ENCODE assay signal across 23 cellular contexts in the genomic region with DNA sequence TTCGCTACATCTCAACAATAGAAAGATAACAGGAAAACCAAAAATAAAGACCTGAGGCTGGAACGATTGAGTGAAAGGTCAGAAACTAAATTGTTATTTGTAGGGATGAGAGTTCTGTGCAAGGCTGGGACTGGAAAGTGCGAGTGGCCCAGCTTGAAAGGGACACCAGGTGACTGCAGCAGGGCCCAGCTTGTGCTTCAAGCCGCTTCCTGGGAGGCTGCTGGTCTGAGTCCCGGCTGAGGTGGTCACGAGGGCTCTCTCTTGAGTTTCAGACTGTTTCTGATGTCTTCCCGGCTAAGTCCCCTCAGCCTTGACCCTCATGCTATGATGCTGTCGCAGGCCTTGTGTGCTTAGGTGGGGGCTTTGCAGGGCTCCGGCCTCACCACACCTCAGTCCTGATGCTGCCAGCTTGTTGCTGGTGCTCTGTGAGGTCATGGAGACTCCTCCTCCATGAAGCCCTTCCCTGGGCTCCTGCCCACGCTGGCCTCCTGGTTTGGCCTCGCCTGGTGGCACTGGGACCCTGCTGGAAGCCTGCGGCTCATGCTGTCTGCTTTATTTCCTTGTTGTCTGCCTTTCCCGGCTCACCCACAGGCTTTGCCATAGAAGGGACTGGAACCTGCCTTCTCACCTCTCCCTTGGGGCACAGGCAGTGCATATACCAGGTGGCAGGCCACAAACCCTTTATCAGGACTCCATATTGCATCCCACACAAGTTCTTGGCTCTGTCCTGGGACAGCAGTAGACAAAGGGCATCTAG. TPM values are rescaled to one million over a fixed set of nuclear protein-coding genes. Genes with fewer than 3 reads are reported as not detected.
DNase-seq lines count a peak whose midpoint lies in the region; ATAC-seq, FAIRE-seq and TF ChIP-seq lines count a peak whose summit lies in the region.
"Had no signal": no experiment of that assay in that cellular context is flagged by ENCODE, and none has a peak within 500 bp of the region (broad histone marks: within the 10 kb centered on the region; RNA-seq: fewer than 3 reads in every experiment).

No MANE protein-coding gene starts in this region.

- H3K4me3 Mint-ChIP-seq in stimulated activated naive B cell treated with anti-CD40 and anti-IgM and Interleukin-4, amounts not matched to agents 10 μg/mL and 1 μg/mL and 100 μg/mL, for 72 hours, result no peak overlapping the region
- no peak overlapping the region for H3K4me3 Mint-ChIP-seq in endothelial cell (ENCODE audit: unreplicated experiment)
- H3K4me3 Mint-ChIP-seq: CD14-positive monocyte, memory B cell had no signal

- in situ Hi-C loops in HepG2 (cut with HindIII; ENCODE audit: extremely low pct_ligation_motif_present, low pct_unique_long_range_greater_than_20kb) (no loop called here), Panc1 (cut with HindIII; ENCODE audit: low pct_unique_long_range_greater_than_20kb, low sequenced_read_pairs) (no loop called here), mammary epithelial cell (cut with MboI; ENCODE audit: low sequenced_read_pairs in 2 of 2) (loop anchor here in 1 of 2 donors (25.0 kb wide), 1 partner anchor 294 kb away; a partner anchor contains a TSS)

- no peak for ATAC-seq in HepG2
- no peak for ATAC-seq in right lobe of liver
- ATAC-seq in Panc1, result peak; percentile 3; the same call in 1 of the 2 replicates
- no peak for ATAC-seq in stimulated activated naive B cell treated with anti-CD40 and anti-IgM and Interleukin-4, amounts not matched to agents 10 μg/mL and 1 μg/mL and 100 μg/mL, for 72 hours (replicated peaks)
- ATAC-seq: sciatic nerve had no signal

- H3K4me1 Mint-ChIP-seq in stimulated activated naive B cell treated with anti-CD40 and anti-IgM and Interleukin-4, amounts not matched to agents 10 μg/mL and 1 μg/mL and 100 μg/mL, for 72 hours, result peaks cover 12 to 17% of the 10 kb centered on the region in 2 donors
- H3K4me1 Mint-ChIP-seq in endothelial cell (ENCODE audit: unreplicated experiment), result peaks cover 28% of the 10 kb centered on the region

- no peak overlapping the region for H2AFZ ChIP-seq in HepG2 (ENCODE audit: low read length)
- no peak overlapping the region for H2AFZ ChIP-seq in mammary epithelial cell (ENCODE audit: low read depth, low read length)

- peak overlapping the region; percentile 34 for H3K27ac Mint-ChIP-seq in stimulated activated naive B cell treated with anti-CD40 and anti-IgM and Interleukin-4, amounts not matched to agents 10 μg/mL and 1 μg/mL and 100 μg/mL, for 72 hours
- H3K27ac Mint-ChIP-seq in endothelial cell (ENCODE audit: unreplicated experiment), result no peak overlapping the region
- H3K27ac Mint-ChIP-seq: memory B cell had no signal

- H4K20me1 ChIP-seq in HepG2 (ENCODE audit: insufficient read depth, low read length) (no peaks in the 10 kb centered on the region), mammary epithelial cell (ENCODE audit: insufficient read depth, low read length) (no peaks in the 10 kb centered on the region)

- H3K9ac ChIP-seq in HepG2 (ENCODE audit: insufficient read depth, low read depth, low read length), result no peak overlapping the region
- H3K9ac ChIP-seq in iPS-15b (ENCODE audit: low read depth, low read length), result peak overlapping the region; percentile 65
- no peak overlapping the region for H3K9ac ChIP-seq in mammary epithelial cell (ENCODE audit: insufficient read depth, low read length)

- TF ChIP-seq EP300 in HepG2 (IDR thresholded peaks at IDR 0.05; ENCODE audit: low read depth in 2 of 2, low read length in 2 of 2) (no peak), HepG2 (CRISPR knock-in tag; IDR thresholded peaks at IDR 0.05; ENCODE audit: borderline replicate concordance) (no peak)

- TF ChIP-seq RAD21 in HepG2 (CRISPR knock-in tag; IDR thresholded peaks at IDR 0.05), result no peak

- H3K36me3 Mint-ChIP-seq in stimulated activated naive B cell treated with anti-CD40 and anti-IgM and Interleukin-4, amounts not matched to agents 10 μg/mL and 1 μg/mL and 100 μg/mL, for 72 hours, result peaks cover 20 to 36% of the 10 kb centered on the region in 2 donors
- no peaks in the 10 kb centered on the region for H3K36me3 Mint-ChIP-seq in endothelial cell (ENCODE audit: low read depth, unreplicated experiment)

- H3K4me2 ChIP-seq in HepG2 (ENCODE audit: low read depth, low read length), result no peak overlapping the region
- no peak overlapping the region for H3K4me2 ChIP-seq in mammary epithelial cell (ENCODE audit: insufficient read depth, low read depth, low read length)

- TF ChIP-seq POLR2A in HepG2 (IDR thresholded peaks at IDR 0.05; ENCODE audit: insufficient read depth in 1 of 2, low read depth in 2 of 2, low read length in 2 of 2), result no peak
- TF ChIP-seq POLR2A in right lobe of liver (IDR thresholded peaks at IDR 0.05), result no peak

- POLR2A ChIA-PET in HepG2 (lab: Yijun Ruan, JAX) (no interaction called here), Panc1 (lab: Charles Lee) (no interaction called here)

- dilution Hi-C loops in mammary epithelial cell (cut with HindIII; ENCODE audit: low sequenced_read_pairs), result no loop called here

- BruUV-seq in HepG2 (replicated peaks; lab: Mats Ljungman, UMichigan), result no TSS peak
- BruUV-seq in Panc1 (replicated peaks; lab: Mats Ljungman, UMichigan), result no TSS peak
- no TSS peak for BruUV-seq in mammary epithelial cell (replicated peaks; lab: Mats Ljungman, UMichigan)

- FAIRE-seq in HepG2 (lab: Jason Lieb, UNC), result no peak
- FAIRE-seq: G401.6 had no signal

- H3K79me2 ChIP-seq in HepG2 (ENCODE audit: insufficient read depth, low read length), result peaks cover 17% of the 10 kb centered on the region
- peaks cover 28% of the 10 kb centered on the region for H3K79me2 ChIP-seq in mammary epithelial cell (ENCODE audit: insufficient read depth, low read length)

- H3K4me3 ChIP-seq in HepG2 (replicated peaks in 1 of 3; ENCODE audit: insufficient read depth in 1 of 3, low read depth in 2 of 3, low read length in 3 of 3) (no peak overlapping the region), right lobe of liver (no peak overlapping the region), Panc1 (ENCODE audit: low read depth in 2 of 2, low read length in 2 of 2) (no peak overlapping the region), iPS-15b (ENCODE audit: low read depth, low read length) (no peak overlapping the region), mammary epithelial cell (replicated peaks in 1 of 3; ENCODE audit: insufficient read depth in 1 of 3, low read depth in 2 of 3, low read length in 3 of 3) (no peak overlapping the region)
- H3K4me3 ChIP-seq: ovary had no signal

- H3K4me1 ChIP-seq in HepG2 (ENCODE audit: insufficient read depth, low read length) (peaks cover 31% of the 10 kb centered on the region), right lobe of liver (peaks cover 0 to 5% (median 0%) of the 10 kb centered on the region in 4 donors), Panc1 (ENCODE audit: control insufficient read depth, insufficient read depth, low read length) (peaks cover 45% of the 10 kb centered on the region), iPS-15b (ENCODE audit: control insufficient read depth, insufficient read depth, low read length) (peaks cover 6% of the 10 kb centered on the region), mammary epithelial cell (ENCODE audit: insufficient read depth, low read length) (peaks cover 29% of the 10 kb centered on the region)

- WGBS in HepG2 (ENCODE audit: low lambda C conversion rate), result 91% methylated on average over 10 of the region's 13 CpGs
- WGBS in right lobe of liver (ENCODE audit: insufficient coverage, low coverage, low lambda C conversion rate, missing lambda C conversion rate), result 91% methylated on average over 3 of the region's 13 CpGs
- 85% methylated on average over 13 of the region's 13 CpGs for WGBS in mammary epithelial cell (ENCODE audit: low coverage, missing lambda C conversion rate)

- DNase-seq in HepG2 (ENCODE audit: low spot score) (no peak), right lobe of liver (no peak), Panc1 (ENCODE audit: low read depth, low spot score) (no peak), endothelial cell (ENCODE audit: low spot score) (no peak), mammary epithelial cell (no peak)
- no peak for DNase-seq in stimulated activated naive B cell treated with anti-CD40 and anti-IgM and Interleukin-4, amounts not matched to agents 10 μg/mL and 1 μg/mL and 100 μg/mL, for 72 hours
- DNase-seq in activated CD8-positive, alpha-beta memory T cell treated with anti-CD3 and anti-CD28 coated beads for 24 hours, result no peak
- DNase-seq: activated CD4-positive, alpha-beta T cell treated with anti-CD3 and anti-CD28 coated beads for 48 hours; activated gamma-delta T cell; dermis blood vessel endothelial cell; foreskin fibroblast; NCI-H69; ovary; SIG-M5; stimulated activated naive CD4-positive, alpha-beta T cell treated with Interleukin-2 at 50 U/mL for 16 hours; T-helper 1 cell had no signal

- no peaks in the 10 kb centered on the region for H3K9me3 ChIP-seq in HepG2 (ENCODE audit: low read length)
- no peaks in the 10 kb centered on the region for H3K9me3 ChIP-seq in right lobe of liver
- no peaks in the 10 kb centered on the region for H3K9me3 ChIP-seq in Panc1 (ENCODE audit: control insufficient read depth, insufficient read depth, low read depth, low read length)
- H3K9me3 ChIP-seq in iPS-15b (ENCODE audit: control insufficient read depth, insufficient read depth, low read length), result no peaks in the 10 kb centered on the region
- no peaks in the 10 kb centered on the region for H3K9me3 ChIP-seq in mammary epithelial cell (replicated peaks; ENCODE audit: insufficient read depth, low read length)
- H3K9me3 ChIP-seq: ovary had no signal

- H3K27me3 ChIP-seq in HepG2 (ENCODE audit: control insufficient read depth in 1 of 2, insufficient read depth in 2 of 2, low read length in 2 of 2) (peaks cover 2 to 14% of the 10 kb centered on the region in 2 experiments; a peak in 4 of 5 replicates), right lobe of liver (peaks cover 0 to under 1% of the 10 kb centered on the region in 2 donors), Panc1 (ENCODE audit: control insufficient read depth, insufficient read depth, low read length) (no peaks in the 10 kb centered on the region), iPS-15b (ENCODE audit: control insufficient read depth, insufficient read depth, low read length) (peaks cover 2% of the 10 kb centered on the region), mammary epithelial cell (ENCODE audit: insufficient read depth, low read length) (no peaks in the 10 kb centered on the region)
- H3K27me3 ChIP-seq: ovary had no signal

- H3K36me3 ChIP-seq in HepG2 (replicated peaks in 1 of 2; ENCODE audit: control insufficient read depth in 1 of 2, insufficient read depth in 2 of 2, low read length in 2 of 2) (peaks cover 1 to 7% of the 10 kb centered on the region in 2 experiments; a peak in 3 of 5 replicates), right lobe of liver (peaks cover 0 to 11% (median 2%) of the 10 kb centered on the region in 4 donors), Panc1 (ENCODE audit: control insufficient read depth, insufficient read depth, low read length) (peaks cover 10% of the 10 kb centered on the region; the same call in 1 of the 2 replicates), iPS-15b (ENCODE audit: control insufficient read depth, insufficient read depth, low read length) (peaks cover 2% of the 10 kb centered on the region), mammary epithelial cell (ENCODE audit: insufficient read depth, low read length) (peaks cover 4% of the 10 kb centered on the region)
- H3K36me3 ChIP-seq: ovary had no signal

- peaks cover under 1 to 4% of the 10 kb centered on the region in 2 donors for H3K27me3 Mint-ChIP-seq in stimulated activated naive B cell treated with anti-CD40 and anti-IgM and Interleukin-4, amounts not matched to agents 10 μg/mL and 1 μg/mL and 100 μg/mL, for 72 hours
- peaks cover 23% of the 10 kb centered on the region for H3K27me3 Mint-ChIP-seq in endothelial cell (ENCODE audit: unreplicated experiment)
- H3K27me3 Mint-ChIP-seq: memory B cell had no signal

- intact Hi-C loops in HepG2 (cut with micrococcal nuclease; ENCODE audit: unreplicated experiment) (no loop called here), right lobe of liver (cut with DNase I) (no loop called here), Panc1 (cut with micrococcal nuclease; ENCODE audit: unreplicated experiment) (no loop called here), mammary epithelial cell (cut with micrococcal nuclease) (no loop called here)

- H3K9me3 Mint-ChIP-seq in stimulated activated naive B cell treated with anti-CD40 and anti-IgM and Interleukin-4, amounts not matched to agents 10 μg/mL and 1 μg/mL and 100 μg/mL, for 72 hours, result no peaks in the 10 kb centered on the region
- H3K9me3 Mint-ChIP-seq in endothelial cell (ENCODE audit: unreplicated experiment), result no peaks in the 10 kb centered on the region
- H3K9me3 Mint-ChIP-seq: memory B cell had no signal

- no peak for TF ChIP-seq CTCF in HepG2 (CRISPR knock-in tag; IDR thresholded peaks at IDR 0.05)
- no peak for TF ChIP-seq CTCF in right lobe of liver (IDR thresholded peaks at IDR 0.05)
- no peak for TF ChIP-seq CTCF in Panc1 (IDR thresholded peaks at IDR 0.05)
- no peak for TF ChIP-seq CTCF in endothelial cell (IDR thresholded peaks at IDR 0.05; ENCODE audit: unreplicated experiment)
- TF ChIP-seq CTCF in mammary epithelial cell (conservative IDR thresholded peaks at IDR 0.05 in 1 of 2, IDR thresholded peaks at IDR 0.05 in 1 of 2; ENCODE audit: extremely low read depth in 1 of 2, insufficient read depth in 1 of 2, low read depth in 1 of 2, low read length in 2 of 2), result no peak

- CTCF ChIA-PET in HepG2 (lab: Yijun Ruan, JAX; ENCODE audit: low intra/inter-chr PET ratio, low total read pairs) (no interaction called here), Panc1 (lab: Charles Lee) (interaction anchor here (0.5 kb wide), 1 partner anchor 13 kb away, joined by 3 read pairs; no protein-coding TSS in a partner anchor), mammary epithelial cell (lab: Charles Lee; ENCODE audit: low non-redundant PET) (no interaction called here)

- H3K27ac ChIP-seq in HepG2 (ENCODE audit: extremely low read length, insufficient read depth, low read length) (no peak overlapping the region), right lobe of liver (no peak overlapping the region), Panc1 (ENCODE audit: low read length) (peak overlapping the region; percentile 64), mammary epithelial cell (ENCODE audit: insufficient read depth, low read depth, low read length) (no peak overlapping the region)
- H3K27ac ChIP-seq: ovary had no signal

RNA-seq across cellular contexts. Expression of a gene that starts 4.0 kb away (rescaled TPM):
- total RNA-seq in HepG2 (2016; rRNA removed; fragmentation: Illumina TruSeq; extraction: Trizol) (40.5 and 45.9 TPM in 2 replicates), right lobe of liver (10 to 100 TPM; 30.2 to 96.9 (median 72.0) TPM), Panc1 (2021; ENCODE audit: unreplicated experiment) (494 TPM), endothelial cell (ENCODE audit: unreplicated experiment) (163 TPM), mammary epithelial cell (100 to 1,000 TPM in 1 of 2 donors, 10 to 100 TPM in 1; 22.8 to 174 TPM)
- total RNA-seq in HepG2 (2016; cell fraction: cytosol; rRNA removed; fragmentation: Illumina TruSeq; extraction: Trizol; ENCODE audit: low read depth), result 24.1 and 29.2 TPM in 2 replicates
- total RNA-seq in HepG2 (2016; cell fraction: insoluble cytoplasmic fraction; rRNA removed; fragmentation: Illumina TruSeq; extraction: Trizol), result 42.5 and 45.7 TPM in 2 replicates
- 21.9 and 24.3 TPM in 2 replicates for total RNA-seq in HepG2 (2016; cell fraction: membrane; rRNA removed; fragmentation: Illumina TruSeq; extraction: Trizol)
- total RNA-seq in HepG2 (2016; cell fraction: nucleus; rRNA removed; fragmentation: Illumina TruSeq; extraction: Trizol), result 17.5 and 24.3 TPM in 2 replicates
- polyA plus RNA-seq in HepG2 (2011; rRNA removed) (75.9 and 86.5 TPM in 2 replicates), mammary epithelial cell (155 TPM)
- polyA plus RNA-seq in HepG2 (2011; cell fraction: cytosol; rRNA removed), result 96.6 and 104 TPM in 2 replicates
- polyA plus RNA-seq in HepG2 (2011; cell fraction: nucleus; rRNA removed), result 34.4 and 41.3 TPM in 2 replicates
- polyA plus RNA-seq in HepG2 (2012), result 102 and 132 TPM in 2 replicates
- polyA plus RNA-seq in HepG2 (2016; cell fraction: cytosol; fragmentation: Illumina TruSeq; extraction: Trizol; ENCODE audit: low read depth), result 115 and 123 TPM in 2 replicates
- 264 and 272 TPM in 2 replicates for polyA plus RNA-seq in HepG2 (2016; cell fraction: insoluble cytoplasmic fraction; fragmentation: Illumina TruSeq; extraction: Trizol; ENCODE audit: low read depth)
- polyA plus RNA-seq in HepG2 (2016; cell fraction: membrane; fragmentation: Illumina TruSeq; extraction: Trizol; ENCODE audit: low read depth), result 102 and 111 TPM in 2 replicates
- 126 and 133 TPM in 2 replicates for polyA plus RNA-seq in HepG2 (2016; cell fraction: nucleus; fragmentation: Illumina TruSeq; extraction: Trizol; ENCODE audit: insufficient read depth, low read depth)
- 57.6 and 195 TPM in 2 replicates for polyA minus RNA-seq in HepG2 (2011; rRNA and poly(A)+ RNA removed; ENCODE audit: low replicate concordance)
- 20.0 and 34.2 TPM in 2 replicates for polyA minus RNA-seq in HepG2 (2011; cell fraction: cytosol; rRNA and poly(A)+ RNA removed)
- polyA minus RNA-seq in HepG2 (2011; cell fraction: nucleus; rRNA and poly(A)+ RNA removed), result 23.4 and 30.2 TPM in 2 replicates
- polyA plus RNA-seq in Panc1 (2012; ENCODE audit: insufficient read length), result 447 TPM
- 111 TPM for polyA minus RNA-seq in mammary epithelial cell

RNA-seq across cellular contexts. Expression of a gene that starts 4.4 kb away (rescaled TPM):
- total RNA-seq in HepG2 (2016; rRNA removed; fragmentation: Illumina TruSeq; extraction: Trizol) (30.8 and 45.9 TPM in 2 replicates), right lobe of liver (10 to 100 TPM; 11.5 to 22.1 (median 13.1) TPM), Panc1 (2021; ENCODE audit: unreplicated experiment) (64.6 TPM), endothelial cell (ENCODE audit: unreplicated experiment) (34.9 TPM), mammary epithelial cell (10 to 100 TPM; 26.8 to 36.9 TPM)
- total RNA-seq in HepG2 (2016; cell fraction: cytosol; rRNA removed; fragmentation: Illumina TruSeq; extraction: Trizol; ENCODE audit: low read depth), result 6.9 and 8.1 TPM in 2 replicates
- total RNA-seq in HepG2 (2016; cell fraction: insoluble cytoplasmic fraction; rRNA removed; fragmentation: Illumina TruSeq; extraction: Trizol), result 31.8 and 45.0 TPM in 2 replicates
- 15.6 and 16.4 TPM in 2 replicates for total RNA-seq in HepG2 (2016; cell fraction: membrane; rRNA removed; fragmentation: Illumina TruSeq; extraction: Trizol)
- 25.8 TPM in 2 replicates for total RNA-seq in HepG2 (2016; cell fraction: nucleus; rRNA removed; fragmentation: Illumina TruSeq; extraction: Trizol)
- polyA plus RNA-seq in HepG2 (2011; rRNA removed) (18.2 and 24.0 TPM in 2 replicates), mammary epithelial cell (40.5 TPM)
- polyA plus RNA-seq in HepG2 (2011; cell fraction: cytosol; rRNA removed), result 22.4 and 22.6 TPM in 2 replicates
- polyA plus RNA-seq in HepG2 (2011; cell fraction: nucleus; rRNA removed), result 15.8 and 23.5 TPM in 2 replicates
- polyA plus RNA-seq in HepG2 (2012), result 15.2 and 20.1 TPM in 2 replicates
- polyA plus RNA-seq in HepG2 (2016; cell fraction: cytosol; fragmentation: Illumina TruSeq; extraction: Trizol; ENCODE audit: low read depth), result 2.1 and 2.9 TPM in 2 replicates
- 33.3 and 34.6 TPM in 2 replicates for polyA plus RNA-seq in HepG2 (2016; cell fraction: insoluble cytoplasmic fraction; fragmentation: Illumina TruSeq; extraction: Trizol; ENCODE audit: low read depth)
- 7.7 and 8.3 TPM in 2 replicates for polyA plus RNA-seq in HepG2 (2016; cell fraction: membrane; fragmentation: Illumina TruSeq; extraction: Trizol; ENCODE audit: low read depth)
- polyA plus RNA-seq in HepG2 (2016; cell fraction: nucleus; fragmentation: Illumina TruSeq; extraction: Trizol; ENCODE audit: insufficient read depth, low read depth), result 31.4 and 35.8 TPM in 2 replicates
- polyA minus RNA-seq in HepG2 (2011; rRNA and poly(A)+ RNA removed; ENCODE audit: low replicate concordance), result 41.6 and 67.3 TPM in 2 replicates
- polyA minus RNA-seq in HepG2 (2011; cell fraction: cytosol; rRNA and poly(A)+ RNA removed), result 10.7 and 14.6 TPM in 2 replicates
- 14.3 and 20.4 TPM in 2 replicates for polyA minus RNA-seq in HepG2 (2011; cell fraction: nucleus; rRNA and poly(A)+ RNA removed)
- 33.7 TPM for polyA plus RNA-seq in Panc1 (2012; ENCODE audit: insufficient read length)
- 74.5 TPM for polyA minus RNA-seq in mammary epithelial cell

RNA-seq across cellular contexts. Expression of a gene that starts 5.5 kb away (rescaled TPM):
- total RNA-seq in HepG2 (2016; rRNA removed; fragmentation: Illumina TruSeq; extraction: Trizol) (not detected in 2 replicates), right lobe of liver (not detected), Panc1 (2021; ENCODE audit: unreplicated experiment) (0.23 TPM), endothelial cell (ENCODE audit: unreplicated experiment) (not detected), mammary epithelial cell (10 to 100 TPM in 1 of 2 donors, 1 to 10 TPM in 1; 1.3 to 21.5 TPM)
- total RNA-seq in HepG2 (2016; cell fraction: cytosol; rRNA removed; fragmentation: Illumina TruSeq; extraction: Trizol; ENCODE audit: low read depth), result not detected in 2 replicates
- not detected in 2 replicates for total RNA-seq in HepG2 (2016; cell fraction: insoluble cytoplasmic fraction; rRNA removed; fragmentation: Illumina TruSeq; extraction: Trizol)
- total RNA-seq in HepG2 (2016; cell fraction: membrane; rRNA removed; fragmentation: Illumina TruSeq; extraction: Trizol), result not detected in 2 replicates
- total RNA-seq in HepG2 (2016; cell fraction: nucleus; rRNA removed; fragmentation: Illumina TruSeq; extraction: Trizol), result not detected in 2 replicates
- polyA plus RNA-seq in HepG2 (2011; rRNA removed) (not detected in 2 replicates), mammary epithelial cell (8.3 TPM)
- not detected in 2 replicates for polyA plus RNA-seq in HepG2 (2011; cell fraction: cytosol; rRNA removed)
- not detected in 2 replicates for polyA plus RNA-seq in HepG2 (2011; cell fraction: nucleus; rRNA removed)
- not detected in 2 replicates for polyA plus RNA-seq in HepG2 (2012)
- not detected in 2 replicates for polyA plus RNA-seq in HepG2 (2016; cell fraction: cytosol; fragmentation: Illumina TruSeq; extraction: Trizol; ENCODE audit: low read depth)
- not detected in 2 replicates for polyA plus RNA-seq in HepG2 (2016; cell fraction: insoluble cytoplasmic fraction; fragmentation: Illumina TruSeq; extraction: Trizol; ENCODE audit: low read depth)
- polyA plus RNA-seq in HepG2 (2016; cell fraction: membrane; fragmentation: Illumina TruSeq; extraction: Trizol; ENCODE audit: low read depth), result not detected in 2 replicates
- polyA plus RNA-seq in HepG2 (2016; cell fraction: nucleus; fragmentation: Illumina TruSeq; extraction: Trizol; ENCODE audit: insufficient read depth, low read depth), result not detected in 2 replicates
- not detected in 2 replicates for polyA minus RNA-seq in HepG2 (2011; rRNA and poly(A)+ RNA removed; ENCODE audit: low replicate concordance)
- not detected in 2 replicates for polyA minus RNA-seq in HepG2 (2011; cell fraction: cytosol; rRNA and poly(A)+ RNA removed)
- polyA minus RNA-seq in HepG2 (2011; cell fraction: nucleus; rRNA and poly(A)+ RNA removed), result not detected in 2 replicates
- polyA plus RNA-seq in Panc1 (2012; ENCODE audit: insufficient read length), result not detected
- polyA minus RNA-seq in mammary epithelial cell, result not detected
- total RNA-seq: H4, HT1080 had no signal

RNA-seq across cellular contexts. Expression of a gene that starts 20.0 kb away (rescaled TPM):
- total RNA-seq in HepG2 (2016; rRNA removed; fragmentation: Illumina TruSeq; extraction: Trizol) (not detected in 2 replicates), right lobe of liver (not detected), Panc1 (2021; ENCODE audit: unreplicated experiment) (0.15 TPM), endothelial cell (ENCODE audit: unreplicated experiment) (not detected), mammary epithelial cell (under 1 TPM in 1 of 2 donors, not detected in 1; 0.61 TPM)
- not detected in 2 replicates for total RNA-seq in HepG2 (2016; cell fraction: cytosol; rRNA removed; fragmentation: Illumina TruSeq; extraction: Trizol; ENCODE audit: low read depth)
- total RNA-seq in HepG2 (2016; cell fraction: insoluble cytoplasmic fraction; rRNA removed; fragmentation: Illumina TruSeq; extraction: Trizol), result not detected in 2 replicates
- not detected in 2 replicates for total RNA-seq in HepG2 (2016; cell fraction: membrane; rRNA removed; fragmentation: Illumina TruSeq; extraction: Trizol)
- total RNA-seq in HepG2 (2016; cell fraction: nucleus; rRNA removed; fragmentation: Illumina TruSeq; extraction: Trizol), result not detected in 2 replicates
- polyA plus RNA-seq in HepG2 (2011; rRNA removed) (0.04 and 0.17 TPM in 2 replicates), mammary epithelial cell (0.52 TPM)
- 0.07 and 0.17 TPM in 2 replicates for polyA plus RNA-seq in HepG2 (2011; cell fraction: cytosol; rRNA removed)
- polyA plus RNA-seq in HepG2 (2011; cell fraction: nucleus; rRNA removed), result 0.19 TPM in 1 of 2 replicates, not detected in the other
- 0.09 TPM in 1 of 2 replicates, not detected in the other for polyA plus RNA-seq in HepG2 (2012)
- polyA plus RNA-seq in HepG2 (2016; cell fraction: cytosol; fragmentation: Illumina TruSeq; extraction: Trizol; ENCODE audit: low read depth), result 0.07 TPM in 1 of 2 replicates, not detected in the other
- polyA plus RNA-seq in HepG2 (2016; cell fraction: insoluble cytoplasmic fraction; fragmentation: Illumina TruSeq; extraction: Trizol; ENCODE audit: low read depth), result not detected in 2 replicates
- polyA plus RNA-seq in HepG2 (2016; cell fraction: membrane; fragmentation: Illumina TruSeq; extraction: Trizol; ENCODE audit: low read depth), result not detected in 2 replicates
- not detected in 2 replicates for polyA plus RNA-seq in HepG2 (2016; cell fraction: nucleus; fragmentation: Illumina TruSeq; extraction: Trizol; ENCODE audit: insufficient read depth, low read depth)
- polyA minus RNA-seq in HepG2 (2011; rRNA and poly(A)+ RNA removed; ENCODE audit: low replicate concordance), result 3.1 TPM in 1 of 2 replicates, not detected in the other
- polyA minus RNA-seq in HepG2 (2011; cell fraction: cytosol; rRNA and poly(A)+ RNA removed), result not detected in 2 replicates
- not detected in 2 replicates for polyA minus RNA-seq in HepG2 (2011; cell fraction: nucleus; rRNA and poly(A)+ RNA removed)
- 0.41 TPM for polyA plus RNA-seq in Panc1 (2012; ENCODE audit: insufficient read length)
- polyA minus RNA-seq in mammary epithelial cell, result not detected
- total RNA-seq: sciatic nerve had no signal
- polyA plus RNA-seq: ovary had no signal

RNA-seq across cellular contexts. Expression of a gene that starts 42.6 kb away (rescaled TPM):
- not detected in 2 replicates for total RNA-seq in HepG2 (2016; rRNA removed; fragmentation: Illumina TruSeq; extraction: Trizol)
- total RNA-seq in HepG2 (2016; cell fraction: cytosol; rRNA removed; fragmentation: Illumina TruSeq; extraction: Trizol; ENCODE audit: low read depth), result not detected in 2 replicates
- total RNA-seq in HepG2 (2016; cell fraction: insoluble cytoplasmic fraction; rRNA removed; fragmentation: Illumina TruSeq; extraction: Trizol), result not detected in 2 replicates
- not detected in 2 replicates for total RNA-seq in HepG2 (2016; cell fraction: membrane; rRNA removed; fragmentation: Illumina TruSeq; extraction: Trizol)
- total RNA-seq in HepG2 (2016; cell fraction: nucleus; rRNA removed; fragmentation: Illumina TruSeq; extraction: Trizol), result not detected in 2 replicates
- polyA plus RNA-seq in HepG2 (2011; rRNA removed), result not detected in 2 replicates
- not detected in 2 replicates for polyA plus RNA-seq in HepG2 (2011; cell fraction: cytosol; rRNA removed)
- not detected in 2 replicates for polyA plus RNA-seq in HepG2 (2011; cell fraction: nucleus; rRNA removed)
- polyA plus RNA-seq in HepG2 (2012), result not detected in 2 replicates
- polyA plus RNA-seq in HepG2 (2016; cell fraction: cytosol; fragmentation: Illumina TruSeq; extraction: Trizol; ENCODE audit: low read depth), result not detected in 2 replicates
- not detected in 2 replicates for polyA plus RNA-seq in HepG2 (2016; cell fraction: insoluble cytoplasmic fraction; fragmentation: Illumina TruSeq; extraction: Trizol; ENCODE audit: low read depth)
- polyA plus RNA-seq in HepG2 (2016; cell fraction: membrane; fragmentation: Illumina TruSeq; extraction: Trizol; ENCODE audit: low read depth), result not detected in 2 replicates
- polyA plus RNA-seq in HepG2 (2016; cell fraction: nucleus; fragmentation: Illumina TruSeq; extraction: Trizol; ENCODE audit: insufficient read depth, low read depth), result not detected in 2 replicates
- 0.26 TPM in 1 of 2 replicates, not detected in the other for polyA minus RNA-seq in HepG2 (2011; rRNA and poly(A)+ RNA removed; ENCODE audit: low replicate concordance)
- polyA minus RNA-seq in HepG2 (2011; cell fraction: cytosol; rRNA and poly(A)+ RNA removed), result not detected in 2 replicates
- polyA minus RNA-seq in HepG2 (2011; cell fraction: nucleus; rRNA and poly(A)+ RNA removed), result not detected in 2 replicates
- total RNA-seq in right lobe of liver, result not detected
- total RNA-seq in Panc1 (2021; ENCODE audit: unreplicated experiment), result not detected
- not detected for polyA plus RNA-seq in Panc1 (2012; ENCODE audit: insufficient read length)
- total RNA-seq in endothelial cell (ENCODE audit: unreplicated experiment), result 0.87 TPM
- total RNA-seq in mammary epithelial cell, result under 1 TPM in 1 of 2 donors, not detected in 1; under 0.01 TPM
- not detected for polyA plus RNA-seq in mammary epithelial cell
- polyA minus RNA-seq in mammary epithelial cell, result not detected
- total RNA-seq: H4, HT1080, sciatic nerve had no signal
- polyA plus RNA-seq: CD14-positive monocyte had no signal
